23 cellular contexts compared by ENCODE assay signal in the genomic region with DNA sequence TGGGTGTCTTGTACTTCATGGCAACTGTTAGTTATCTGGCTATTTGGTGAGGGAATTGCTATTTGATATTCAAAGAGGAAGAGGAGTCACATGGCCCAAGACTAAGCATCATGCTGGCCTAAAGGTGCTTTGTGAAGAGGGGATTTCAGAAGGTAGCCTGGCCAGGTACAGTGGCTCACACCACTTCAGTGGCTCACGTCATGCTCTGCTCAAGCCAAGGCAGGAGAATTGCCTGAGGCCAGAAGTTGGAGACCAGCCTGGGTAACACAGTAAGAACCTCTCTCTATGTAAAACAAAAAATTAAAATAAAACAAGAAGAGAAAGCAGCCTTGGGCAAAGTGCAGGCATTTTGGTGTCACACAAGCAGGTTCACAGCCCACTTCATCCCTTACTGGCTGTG. TPM values are rescaled to one million over a fixed set of nuclear protein-coding genes. Genes with fewer than 3 reads are reported as not detected.
DNase-seq lines count a peak whose midpoint lies in the region; ATAC-seq, FAIRE-seq and TF ChIP-seq lines count a peak whose summit lies in the region.
"Had no signal": no experiment of that assay in that cellular context is flagged by ENCODE, and none has a peak within 500 bp of the region (broad histone marks: within the 10 kb centered on the region; RNA-seq: fewer than 3 reads in every experiment).

No MANE protein-coding gene starts in this region.

- H3K27me3 ChIP-seq in bronchial epithelial cell (ENCODE audit: control insufficient read depth, insufficient read depth, low read length): peaks cover 5% of the 10 kb centered on the region

- intact Hi-C loops in Right ventricle myocardium inferior (cut with DNase I) (no loop called here), cardiac septum (cut with DNase I) (no loop called here)

- no peak for TF ChIP-seq CTCF in bronchial epithelial cell (IDR thresholded peaks at IDR 0.05; ENCODE audit: insufficient read depth, low read length, severe bottlenecking)
- TF ChIP-seq CTCF in epithelial cell of esophagus (IDR thresholded peaks at IDR 0.05; ENCODE audit: insufficient read depth, low read depth, low read length, missing control alignments): no peak
- TF ChIP-seq CTCF in GM20000 (IDR thresholded peaks at IDR 0.05; ENCODE audit: extremely low read depth, missing control alignments): no peak

- no peaks in the 10 kb centered on the region for H3K36me3 ChIP-seq in bronchial epithelial cell (ENCODE audit: control insufficient read depth, insufficient read depth, low read length)
- H3K36me3 ChIP-seq: BLaER1 treated with 17β-estradiol and CSF1 and Interleukin-3, amounts not matched to agents 10 nM and 100 nM had no signal

- DNase-seq in Right ventricle myocardium inferior (ENCODE audit: missing footprints) (peak; percentile 4), cardiac septum (ENCODE audit: low spot score) (no peak), bronchial epithelial cell (ENCODE audit: low read depth) (peak; percentile 70), epithelial cell of esophagus (ENCODE audit: low read depth) (peak; percentile 51), GM20000 (ENCODE audit: low spot score) (no peak), NCI-H2081 treated with DMSO at 0.1 percent for 48 hours (lab: John Stamatoyannopoulos, UW) (no peak)
- DNase-seq: 8988T; ACHN; AML-193; Caco-2; Calu3; CD4-positive, alpha-beta T cell; CD8-positive, alpha-beta T cell; DMS79 treated with DMSO at 0.1 percent for 48 hours; GF-D8 had no signal

- no peak for ATAC-seq in Right ventricle myocardium inferior
- ATAC-seq: CD8-positive, alpha-beta T cell had no signal

- H3K4me3 ChIP-seq in bronchial epithelial cell (ENCODE audit: low read depth, low read length) (no peak overlapping the region), epithelial cell of esophagus (ENCODE audit: low read length) (no peak overlapping the region)
- H3K4me3 ChIP-seq: BLaER1 treated with 17β-estradiol and CSF1 and Interleukin-3, amounts not matched to agents 10 nM and 100 nM had no signal

- FAIRE-seq in bronchial epithelial cell (lab: Jason Lieb, UNC): no peak
- FAIRE-seq: A204.1, D721Med, G401.6, GM12891, GM19239 had no signal

RNA-seq across cellular contexts. Expression of gene MT1B, which starts 6.4 kb away (rescaled TPM):
- total RNA-seq in Right ventricle myocardium inferior (not detected), cardiac septum (not detected), bronchial epithelial cell (not detected in 2 replicates)
- total RNA-seq: A673; B cell; Caco-2; Calu3; CD4-positive, alpha-beta T cell; CD8-positive, alpha-beta T cell had no signal

RNA-seq across cellular contexts. Expression of gene MT1A, which starts 6.8 kb away (rescaled TPM):
- 2.9 TPM for total RNA-seq in Right ventricle myocardium inferior
- 1.5 TPM for total RNA-seq in cardiac septum
- total RNA-seq in bronchial epithelial cell: not detected in 2 replicates
- total RNA-seq: A673; B cell; Calu3; CD4-positive, alpha-beta T cell; CD8-positive, alpha-beta T cell had no signal

RNA-seq across cellular contexts. Expression of gene MT1F, which starts 12.4 kb away (rescaled TPM):
- 2.2 TPM for total RNA-seq in Right ventricle myocardium inferior
- 2.2 TPM for total RNA-seq in cardiac septum
- total RNA-seq in bronchial epithelial cell: 1.5 and 1.6 TPM in 2 replicates

RNA-seq across cellular contexts. Expression of gene MT1M, which starts 12.9 kb away (rescaled TPM):
- total RNA-seq in Right ventricle myocardium inferior (6.7 TPM), cardiac septum (1.1 TPM), bronchial epithelial cell (0.26 TPM in 1 of 2 replicates, not detected in the other)
- total RNA-seq: B cell; Caco-2; Calu3; CD4-positive, alpha-beta T cell; CD8-positive, alpha-beta T cell had no signal

RNA-seq across cellular contexts. Expression of gene MT1E, which starts 19.7 kb away (rescaled TPM):
- total RNA-seq in Right ventricle myocardium inferior (136 TPM), cardiac septum (36.1 TPM), bronchial epithelial cell (60.8 and 90.5 TPM in 2 replicates)
- total RNA-seq: B cell, Calu3 had no signal

Comparison
In these comparisons a context has a peak if more than half of its experiments do, and no peak if none do; other contexts are left out.
1. DNase-seq: peak in Right ventricle myocardium inferior (single experiment), bronchial epithelial cell (single experiment) and epithelial cell of esophagus (single experiment); none in cardiac septum (single experiment), GM20000 (single experiment) and NCI-H2081 treated with DMSO at 0.1 percent for 48 hours (single experiment).